25 cellular contexts compared by ENCODE assay signal in genomic region chr2:231567159-231567558, GRCh38. TPM values are rescaled to one million over a fixed set of nuclear protein-coding genes. Genes with fewer than 3 reads are reported as not detected.
A peak's percentile ranks its signal among the peaks of the same experiment; 100 is the strongest.
DNase-seq lines count a peak whose midpoint lies in the region; ATAC-seq, FAIRE-seq and TF ChIP-seq lines count a peak whose summit lies in the region.
"Had no signal": no experiment of that assay in that cellular context is flagged by ENCODE, and none has a peak within 500 bp of the region (broad histone marks: within the 10 kb centered on the region; RNA-seq: fewer than 3 reads in every experiment).

No MANE protein-coding gene starts in this region.

- H3K27me3 ChIP-seq in HepG2 (ENCODE audit: control insufficient read depth in 1 of 2, insufficient read depth in 2 of 2, low read length in 2 of 2) (peaks cover 0 to 14% of the 10 kb centered on the region in 2 experiments; a peak in 1 of 5 replicates), right lobe of liver (no peaks in the 10 kb centered on the region), WERI-Rb-1 (ENCODE audit: insufficient read depth, low read depth, severe bottlenecking) (no peaks in the 10 kb centered on the region), osteoblast (ENCODE audit: insufficient read depth, low read length) (no peaks in the 10 kb centered on the region), esophagus squamous epithelium (no peaks in the 10 kb centered on the region)
- H3K27me3 ChIP-seq: BE2C; BLaER1 treated with 17β-estradiol and CSF1 and Interleukin-3, amounts not matched to agents 10 nM and 100 nM had no signal

- DNase-seq in HepG2 (ENCODE audit: low spot score): no peak
- DNase-seq in right lobe of liver: no peak
- DNase-seq in WERI-Rb-1: no peak
- peak; percentile 3 for DNase-seq in osteoblast (ENCODE audit: insufficient read length, low spot score, missing footprints)
- DNase-seq in NCI-H510A treated with DMSO at 0.1 percent for 48 hours (lab: John Stamatoyannopoulos, UW): no peak
- no peak for DNase-seq in esophagus squamous epithelium (lab: John Stamatoyannopoulos, UW)
- DNase-seq: 8988T; ACHN; AML-193; BE2C; CD4-positive, alpha-beta T cell; CD8-positive, alpha-beta memory T cell; DMS 273 treated with DMSO at 0.1 percent for 48 hours; DMS79; EL; GF-D8; HCEC 1CT had no signal

- no peak for TF ChIP-seq RAD21 in HepG2 (CRISPR knock-in tag; IDR thresholded peaks at IDR 0.05)

- WGBS in HepG2 (ENCODE audit: low lambda C conversion rate): 31% methylated on average over 3 of the region's 3 CpGs
- WGBS in right lobe of liver (ENCODE audit: insufficient coverage, low coverage, low lambda C conversion rate, missing lambda C conversion rate): 79% methylated on average over 3 of the region's 3 CpGs
- 85 to 100% methylated on average over 3 of the region's 3 CpGs for WGBS in esophagus squamous epithelium, 2 donors

- no peak for ATAC-seq in HepG2
- ATAC-seq in right lobe of liver: no peak
- ATAC-seq: A549, GM23338 had no signal

- no peak overlapping the region for H3K4me3 ChIP-seq in HepG2 (replicated peaks in 1 of 3; ENCODE audit: insufficient read depth in 1 of 3, low read depth in 2 of 3, low read length in 3 of 3)
- no peak overlapping the region for H3K4me3 ChIP-seq in right lobe of liver
- H3K4me3 ChIP-seq in WERI-Rb-1 (ENCODE audit: low read depth, low read length): no peak overlapping the region
- H3K4me3 ChIP-seq in osteoblast (ENCODE audit: insufficient read depth, low read length): no peak overlapping the region
- no peak overlapping the region for H3K4me3 ChIP-seq in esophagus squamous epithelium
- H3K4me3 ChIP-seq: A549; BLaER1 treated with 17β-estradiol and CSF1 and Interleukin-3, amounts not matched to agents 10 nM and 100 nM; GM23338 had no signal

- no peaks in the 10 kb centered on the region for H3K4me1 ChIP-seq in HepG2 (ENCODE audit: insufficient read depth, low read length)
- H3K4me1 ChIP-seq in right lobe of liver: no peaks in the 10 kb centered on the region
- H3K4me1 ChIP-seq in osteoblast (ENCODE audit: insufficient read depth, low read length): no peaks in the 10 kb centered on the region
- H3K4me1 ChIP-seq in esophagus squamous epithelium: peaks cover 0 to 21% (median 8%) of the 10 kb centered on the region in 3 donors
- H3K4me1 ChIP-seq: A549 had no signal

- no peak for TF ChIP-seq POLR2A in HepG2 (IDR thresholded peaks at IDR 0.05; ENCODE audit: insufficient read depth in 1 of 2, low read depth in 2 of 2, low read length in 2 of 2)
- no peak for TF ChIP-seq POLR2A in right lobe of liver (IDR thresholded peaks at IDR 0.05)
- TF ChIP-seq POLR2A in esophagus squamous epithelium (IDR thresholded peaks at IDR 0.05): no peak

- no peaks in the 10 kb centered on the region for H3K36me3 ChIP-seq in HepG2 (replicated peaks in 1 of 2; ENCODE audit: control insufficient read depth in 1 of 2, insufficient read depth in 2 of 2, low read length in 2 of 2)
- no peaks in the 10 kb centered on the region for H3K36me3 ChIP-seq in right lobe of liver
- H3K36me3 ChIP-seq in WERI-Rb-1: no peaks in the 10 kb centered on the region
- H3K36me3 ChIP-seq in osteoblast (ENCODE audit: insufficient read depth, low read length): no peaks in the 10 kb centered on the region
- H3K36me3 ChIP-seq in esophagus squamous epithelium: no peaks in the 10 kb centered on the region
- H3K36me3 ChIP-seq: BE2C; BLaER1 treated with 17β-estradiol and CSF1 and Interleukin-3, amounts not matched to agents 10 nM and 100 nM had no signal

- H3K4me2 ChIP-seq in HepG2 (ENCODE audit: low read depth, low read length): no peak overlapping the region
- H3K4me2 ChIP-seq in osteoblast (ENCODE audit: insufficient read depth, low read length): no peak overlapping the region
- H3K4me2 ChIP-seq: A549; BLaER1 treated with 17β-estradiol and CSF1 and Interleukin-3, amounts not matched to agents 10 nM and 100 nM; GM23338 had no signal

- TF ChIP-seq EP300 in HepG2 (IDR thresholded peaks at IDR 0.05; ENCODE audit: low read depth in 2 of 2, low read length in 2 of 2): no peak
- no peak for TF ChIP-seq EP300 in HepG2 (CRISPR knock-in tag; IDR thresholded peaks at IDR 0.05; ENCODE audit: borderline replicate concordance)

- no peak overlapping the region for H3K9ac ChIP-seq in HepG2 (ENCODE audit: insufficient read depth, low read depth, low read length)
- H3K9ac ChIP-seq: BLaER1 treated with 17β-estradiol and CSF1 and Interleukin-3, amounts not matched to agents 10 nM and 100 nM had no signal

- TF ChIP-seq CTCF in HepG2 (CRISPR knock-in tag; IDR thresholded peaks at IDR 0.05): no peak
- no peak for TF ChIP-seq CTCF in right lobe of liver (IDR thresholded peaks at IDR 0.05)
- TF ChIP-seq CTCF in WERI-Rb-1 (IDR thresholded peaks at IDR 0.05; ENCODE audit: low read depth, low read length): no peak
- TF ChIP-seq CTCF in osteoblast (IDR thresholded peaks at IDR 0.05; ENCODE audit: extremely low read depth, low read depth, low read length): no peak
- no peak for TF ChIP-seq CTCF in esophagus squamous epithelium (IDR thresholded peaks at IDR 0.05)

- no peaks in the 10 kb centered on the region for H3K9me3 ChIP-seq in HepG2 (ENCODE audit: low read length)
- no peaks in the 10 kb centered on the region for H3K9me3 ChIP-seq in right lobe of liver
- peaks cover 5% of the 10 kb centered on the region for H3K9me3 ChIP-seq in WERI-Rb-1 (ENCODE audit: severe bottlenecking)
- no peaks in the 10 kb centered on the region for H3K9me3 ChIP-seq in osteoblast (ENCODE audit: low read depth, low read length)
- H3K9me3 ChIP-seq in esophagus squamous epithelium: no peaks in the 10 kb centered on the region
- H3K9me3 ChIP-seq: A549, BE2C had no signal

- FAIRE-seq in HepG2 (lab: Jason Lieb, UNC): no peak
- FAIRE-seq: A549, D721Med, GM12891, GM18507, H54 had no signal

- no peak overlapping the region for H3K27ac ChIP-seq in HepG2 (ENCODE audit: extremely low read length, insufficient read depth, low read length)
- no peak overlapping the region for H3K27ac ChIP-seq in right lobe of liver
- peak overlapping the region; percentile 1; the same call in 1 of the 2 replicates for H3K27ac ChIP-seq in WERI-Rb-1
- H3K27ac ChIP-seq in osteoblast (ENCODE audit: low read depth, low read length): no peak overlapping the region
- no peak overlapping the region for H3K27ac ChIP-seq in esophagus squamous epithelium
- H3K27ac ChIP-seq: A549; BLaER1 treated with 17β-estradiol and CSF1 and Interleukin-3, amounts not matched to agents 10 nM and 100 nM had no signal

- POLR2A ChIA-PET in HepG2 (lab: Yijun Ruan, JAX): no interaction called here

- H4K20me1 ChIP-seq in HepG2 (ENCODE audit: insufficient read depth, low read length): no peaks in the 10 kb centered on the region
- no peaks in the 10 kb centered on the region for H4K20me1 ChIP-seq in osteoblast (ENCODE audit: insufficient read depth, low read length)
- H4K20me1 ChIP-seq: BLaER1 treated with 17β-estradiol and CSF1 and Interleukin-3, amounts not matched to agents 10 nM and 100 nM had no signal

- no peak overlapping the region for H2AFZ ChIP-seq in HepG2 (ENCODE audit: low read length)
- no peak overlapping the region for H2AFZ ChIP-seq in osteoblast (ENCODE audit: low read length)
- H2AFZ ChIP-seq: GM23338 had no signal

- intact Hi-C loops in HepG2 (cut with micrococcal nuclease; ENCODE audit: unreplicated experiment): no loop called here
- intact Hi-C loops in right lobe of liver (cut with DNase I): no loop called here
- intact Hi-C loops in esophagus squamous epithelium (cut with DNase I): loop anchor here (5.0 kb wide), 1 partner anchor 35 kb away; no protein-coding TSS in a partner anchor

- in situ Hi-C loops in HepG2 (cut with HindIII; ENCODE audit: extremely low pct_ligation_motif_present, low pct_unique_long_range_greater_than_20kb): no loop called here

- CTCF ChIA-PET in HepG2 (lab: Yijun Ruan, JAX; ENCODE audit: low intra/inter-chr PET ratio, low total read pairs): no interaction called here

- BruUV-seq in HepG2 (replicated peaks; lab: Mats Ljungman, UMichigan): no TSS peak

- H3K79me2 ChIP-seq in HepG2 (ENCODE audit: insufficient read depth, low read length) (no peaks in the 10 kb centered on the region), osteoblast (ENCODE audit: insufficient read depth, low read length) (no peaks in the 10 kb centered on the region)

RNA-seq across cellular contexts. Expression of gene TEX44, which starts 25.5 kb away (rescaled TPM):
- total RNA-seq in HepG2 (2016; rRNA removed; fragmentation: Illumina TruSeq; extraction: Trizol) (not detected in 2 replicates), right lobe of liver (not detected), osteoblast (not detected in 2 replicates), esophagus squamous epithelium (not detected)
- not detected in 2 replicates for total RNA-seq in HepG2 (2016; cell fraction: cytosol; rRNA removed; fragmentation: Illumina TruSeq; extraction: Trizol; ENCODE audit: low read depth)
- not detected in 2 replicates for total RNA-seq in HepG2 (2016; cell fraction: insoluble cytoplasmic fraction; rRNA removed; fragmentation: Illumina TruSeq; extraction: Trizol)
- total RNA-seq in HepG2 (2016; cell fraction: membrane; rRNA removed; fragmentation: Illumina TruSeq; extraction: Trizol): not detected in 2 replicates
- not detected in 2 replicates for total RNA-seq in HepG2 (2016; cell fraction: nucleus; rRNA removed; fragmentation: Illumina TruSeq; extraction: Trizol)
- polyA plus RNA-seq in HepG2 (2011; rRNA removed): not detected in 2 replicates
- polyA plus RNA-seq in HepG2 (2011; cell fraction: cytosol; rRNA removed): not detected in 2 replicates
- polyA plus RNA-seq in HepG2 (2011; cell fraction: nucleus; rRNA removed): not detected in 2 replicates
- not detected in 2 replicates for polyA plus RNA-seq in HepG2 (2012)
- polyA plus RNA-seq in HepG2 (2016; cell fraction: cytosol; fragmentation: Illumina TruSeq; extraction: Trizol; ENCODE audit: low read depth): not detected in 2 replicates
- not detected in 2 replicates for polyA plus RNA-seq in HepG2 (2016; cell fraction: insoluble cytoplasmic fraction; fragmentation: Illumina TruSeq; extraction: Trizol; ENCODE audit: low read depth)
- not detected in 2 replicates for polyA plus RNA-seq in HepG2 (2016; cell fraction: membrane; fragmentation: Illumina TruSeq; extraction: Trizol; ENCODE audit: low read depth)
- polyA plus RNA-seq in HepG2 (2016; cell fraction: nucleus; fragmentation: Illumina TruSeq; extraction: Trizol; ENCODE audit: insufficient read depth, low read depth): not detected in 2 replicates
- not detected in 2 replicates for polyA minus RNA-seq in HepG2 (2011; rRNA and poly(A)+ RNA removed; ENCODE audit: low replicate concordance)
- not detected in 2 replicates for polyA minus RNA-seq in HepG2 (2011; cell fraction: cytosol; rRNA and poly(A)+ RNA removed)
- polyA minus RNA-seq in HepG2 (2011; cell fraction: nucleus; rRNA and poly(A)+ RNA removed): not detected in 2 replicates
- total RNA-seq: CD4-positive, alpha-beta T cell; CD8-positive, alpha-beta memory T cell; GM23338 had no signal
- polyA plus RNA-seq: A549; CD14-positive monocyte; CD8-positive, alpha-beta memory T cell; GM23338 had no signal

RNA-seq across cellular contexts. Expression of gene NMUR1, which starts 36.9 kb away (rescaled TPM):
- not detected in 2 replicates for total RNA-seq in HepG2 (2016; rRNA removed; fragmentation: Illumina TruSeq; extraction: Trizol)
- total RNA-seq in HepG2 (2016; cell fraction: cytosol; rRNA removed; fragmentation: Illumina TruSeq; extraction: Trizol; ENCODE audit: low read depth): not detected in 2 replicates
- total RNA-seq in HepG2 (2016; cell fraction: insoluble cytoplasmic fraction; rRNA removed; fragmentation: Illumina TruSeq; extraction: Trizol): not detected in 2 replicates
- total RNA-seq in HepG2 (2016; cell fraction: membrane; rRNA removed; fragmentation: Illumina TruSeq; extraction: Trizol): not detected in 2 replicates
- not detected in 2 replicates for total RNA-seq in HepG2 (2016; cell fraction: nucleus; rRNA removed; fragmentation: Illumina TruSeq; extraction: Trizol)
- not detected in 2 replicates for polyA plus RNA-seq in HepG2 (2011; rRNA removed)
- not detected in 2 replicates for polyA plus RNA-seq in HepG2 (2011; cell fraction: cytosol; rRNA removed)
- not detected in 2 replicates for polyA plus RNA-seq in HepG2 (2011; cell fraction: nucleus; rRNA removed)
- not detected in 2 replicates for polyA plus RNA-seq in HepG2 (2012)
- not detected in 2 replicates for polyA plus RNA-seq in HepG2 (2016; cell fraction: cytosol; fragmentation: Illumina TruSeq; extraction: Trizol; ENCODE audit: low read depth)
- polyA plus RNA-seq in HepG2 (2016; cell fraction: insoluble cytoplasmic fraction; fragmentation: Illumina TruSeq; extraction: Trizol; ENCODE audit: low read depth): not detected in 2 replicates
- not detected in 2 replicates for polyA plus RNA-seq in HepG2 (2016; cell fraction: membrane; fragmentation: Illumina TruSeq; extraction: Trizol; ENCODE audit: low read depth)
- polyA plus RNA-seq in HepG2 (2016; cell fraction: nucleus; fragmentation: Illumina TruSeq; extraction: Trizol; ENCODE audit: insufficient read depth, low read depth): not detected in 2 replicates
- polyA minus RNA-seq in HepG2 (2011; rRNA and poly(A)+ RNA removed; ENCODE audit: low replicate concordance): not detected in 2 replicates
- polyA minus RNA-seq in HepG2 (2011; cell fraction: cytosol; rRNA and poly(A)+ RNA removed): not detected in 2 replicates
- not detected in 2 replicates for polyA minus RNA-seq in HepG2 (2011; cell fraction: nucleus; rRNA and poly(A)+ RNA removed)
- under 1 TPM; 0.11 to 0.66 (median 0.36) TPM for total RNA-seq in right lobe of liver
- total RNA-seq in osteoblast: under 0.01 TPM in 2 replicates
- 1 to 10 TPM in 1 of 4 donors, under 1 TPM in 1, not detected in 2; 0.15 to 1.5 TPM for total RNA-seq in esophagus squamous epithelium
- polyA plus RNA-seq: A549, CD14-positive monocyte had no signal
